ENCODE assay signal across 24 cellular contexts in the genomic region with DNA sequence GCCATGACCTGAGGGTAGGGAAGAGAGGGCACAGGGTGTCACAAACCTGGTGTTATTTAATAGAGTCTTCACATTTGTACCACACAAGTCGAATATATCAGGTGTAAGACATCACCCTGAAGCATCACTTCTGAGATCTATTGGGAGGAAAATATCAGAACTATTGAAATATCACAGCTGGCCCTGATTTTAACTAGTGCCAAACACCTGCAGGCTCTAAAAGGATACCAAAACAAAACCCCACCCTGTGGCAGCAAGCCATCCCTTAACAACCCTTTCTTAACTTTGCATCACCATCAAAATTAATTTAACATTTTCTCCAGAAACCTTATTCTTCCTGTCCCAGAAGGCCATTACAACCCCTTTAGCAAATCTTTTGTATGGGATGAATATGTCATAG.
DNase-seq lines count a peak whose midpoint lies in the region; ATAC-seq, FAIRE-seq and TF ChIP-seq lines count a peak whose summit lies in the region.
"Had no signal": no experiment of that assay in that cellular context is flagged by ENCODE, and none has a peak within 500 bp of the region (broad histone marks: within the 10 kb centered on the region; RNA-seq: fewer than 3 reads in every experiment).

No MANE protein-coding gene starts in this region.

- intact Hi-C loops in left ventricle myocardium superior (cut with micrococcal nuclease), result no loop called here

- no peak overlapping the region for H3K4me3 Mint-ChIP-seq in astrocyte (ENCODE audit: unreplicated experiment)
- H3K4me3 Mint-ChIP-seq: B cell had no signal

- H3K9me3 ChIP-seq in right atrium auricular region (no peaks in the 10 kb centered on the region), astrocyte (ENCODE audit: insufficient read depth, low read depth, low read length) (no peaks in the 10 kb centered on the region), osteoblast (ENCODE audit: low read depth, low read length) (no peaks in the 10 kb centered on the region)

- H3K9ac ChIP-seq in astrocyte (ENCODE audit: low read length), result no peak overlapping the region

- H3K27ac Mint-ChIP-seq in astrocyte (ENCODE audit: unreplicated experiment), result no peak overlapping the region
- H3K27ac Mint-ChIP-seq: B cell had no signal

- H4K20me1 ChIP-seq in astrocyte (ENCODE audit: insufficient read depth, low read length) (no peaks in the 10 kb centered on the region), osteoblast (ENCODE audit: insufficient read depth, low read length) (no peaks in the 10 kb centered on the region)

- no peaks in the 10 kb centered on the region for H3K4me1 ChIP-seq in right atrium auricular region
- no peaks in the 10 kb centered on the region for H3K4me1 ChIP-seq in astrocyte (ENCODE audit: insufficient read depth, low read length)
- H3K4me1 ChIP-seq in osteoblast (ENCODE audit: insufficient read depth, low read length), result peaks cover 12% of the 10 kb centered on the region

- H3K36me3 ChIP-seq in right atrium auricular region (no peaks in the 10 kb centered on the region), astrocyte (ENCODE audit: insufficient read depth, low read length) (no peaks in the 10 kb centered on the region), osteoblast (ENCODE audit: insufficient read depth, low read length) (no peaks in the 10 kb centered on the region)

- no peaks in the 10 kb centered on the region for H3K27me3 Mint-ChIP-seq in astrocyte (ENCODE audit: low read depth, unreplicated experiment)
- H3K27me3 Mint-ChIP-seq: B cell had no signal

- peak; percentile 39 for ATAC-seq in left ventricle myocardium superior
- ATAC-seq: Panc1 had no signal

- no peaks in the 10 kb centered on the region for H3K9me3 Mint-ChIP-seq in astrocyte (ENCODE audit: unreplicated experiment)

- peaks cover 12% of the 10 kb centered on the region for H3K4me1 Mint-ChIP-seq in astrocyte (ENCODE audit: low read depth, unreplicated experiment)
- H3K4me1 Mint-ChIP-seq: B cell had no signal

- FAIRE-seq in astrocyte (lab: Jason Lieb, UNC), result peak; percentile 58
- FAIRE-seq: D721Med, G401.6 had no signal

- no peak overlapping the region for H3K4me2 ChIP-seq in astrocyte (ENCODE audit: low read length)
- peak overlapping the region; percentile 1 for H3K4me2 ChIP-seq in osteoblast (ENCODE audit: insufficient read depth, low read length)

- H2AFZ ChIP-seq in astrocyte (ENCODE audit: low read depth, low read length), result no peak overlapping the region
- H2AFZ ChIP-seq in osteoblast (ENCODE audit: low read length), result no peak overlapping the region

- H3K79me2 ChIP-seq in astrocyte (ENCODE audit: insufficient read depth, low read length), result no peaks in the 10 kb centered on the region
- no peaks in the 10 kb centered on the region for H3K79me2 ChIP-seq in osteoblast (ENCODE audit: insufficient read depth, low read length)

- H3K27me3 ChIP-seq in right atrium auricular region (no peaks in the 10 kb centered on the region), astrocyte (ENCODE audit: insufficient read depth, low read length) (no peaks in the 10 kb centered on the region), osteoblast (ENCODE audit: insufficient read depth, low read length) (no peaks in the 10 kb centered on the region)

- no peaks in the 10 kb centered on the region for H3K36me3 Mint-ChIP-seq in astrocyte (ENCODE audit: low read depth, unreplicated experiment)

- no peak overlapping the region for H3K4me3 ChIP-seq in right atrium auricular region
- no peak overlapping the region for H3K4me3 ChIP-seq in astrocyte (ENCODE audit: insufficient read depth, low read depth, low read length)
- no peak overlapping the region for H3K4me3 ChIP-seq in osteoblast (ENCODE audit: insufficient read depth, low read length)

- H3K27ac ChIP-seq in right atrium auricular region (no peak overlapping the region), astrocyte (ENCODE audit: low read depth, low read length) (no peak overlapping the region), osteoblast (ENCODE audit: low read depth, low read length) (no peak overlapping the region)
- H3K27ac ChIP-seq: 22Rv1, RWPE1 had no signal

- DNase-seq in left ventricle myocardium superior, result no peak
- DNase-seq in right atrium auricular region (ENCODE audit: low spot score), result no peak
- DNase-seq in astrocyte (ENCODE audit: low read depth), result no peak
- no peak for DNase-seq in osteoblast (ENCODE audit: insufficient read length, low spot score, missing footprints)
- DNase-seq in NCI-H2171 (lab: John Stamatoyannopoulos, UW), result no peak
- no peak for DNase-seq in superior temporal gyrus (ENCODE audit: extremely low spot score)
- no peak for DNase-seq in NCI-H2171 treated with DMSO at 0.1 percent for 48 hours (lab: John Stamatoyannopoulos, UW)
- DNase-seq: DMS53, H7, Karpas-422, NCI-H1105 treated with DMSO at 0.1 percent for 48 hours, NCI-H146, NCI-H1930, NCI-H2107, NCI-H226, NCI-H510A, NCI-H69, SHP77 had no signal

- no peak for TF ChIP-seq CTCF in right atrium auricular region (IDR thresholded peaks at IDR 0.05)
- TF ChIP-seq CTCF in astrocyte (IDR thresholded peaks at IDR 0.05; ENCODE audit: insufficient read depth, low read depth, low read length), result no peak
- TF ChIP-seq CTCF in osteoblast (IDR thresholded peaks at IDR 0.05; ENCODE audit: extremely low read depth, low read depth, low read length), result no peak
